ENCODE assay signal across 1 cellular context in the genomic region with DNA sequence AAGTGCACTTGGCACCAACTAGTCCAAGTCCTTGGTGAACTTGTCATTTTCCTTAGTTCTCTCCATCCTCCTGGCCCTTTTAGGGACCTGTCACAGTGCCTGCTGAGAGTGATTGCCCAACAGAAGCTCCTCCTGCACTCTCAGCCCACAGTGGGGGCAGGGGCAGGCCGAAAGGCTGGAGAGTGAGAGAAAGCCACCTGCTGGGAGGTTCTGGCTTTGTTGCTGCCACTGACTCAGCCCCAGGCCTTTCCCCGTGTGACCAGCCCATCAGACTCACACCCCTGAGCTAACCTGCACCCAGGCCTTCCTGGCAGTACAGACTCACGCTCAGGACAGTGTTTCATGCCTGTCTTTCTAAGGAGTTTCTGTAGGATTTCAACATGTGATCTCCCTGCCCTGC.
TF ChIP-seq lines count a peak whose summit lies in the region.

No MANE protein-coding gene starts in this region.

TF ChIP-seq in SK-N-SH treated with all-trans-retinoic acid at 6 μM for 48 hours, 23 proteins besides CTCF, POLR2A, EP300 and RAD21 (continued from another document):
- TF ChIP-seq TSHZ2 (CRISPR knock-in tag; IDR thresholded peaks at IDR 0.05) (no peak), RARB (CRISPR knock-in tag; IDR thresholded peaks at IDR 0.05) (no peak), ZNF70 (CRISPR knock-in tag; IDR thresholded peaks at IDR 0.05) (no peak), SNAI2 (CRISPR knock-in tag; IDR thresholded peaks at IDR 0.05) (no peak), ISL1 (CRISPR knock-in tag; IDR thresholded peaks at IDR 0.05) (no peak), ZNF565 (CRISPR knock-in tag; conservative IDR thresholded peaks at IDR 0.05; ENCODE audit: low read depth) (no peak), ARNTL (CRISPR knock-in tag; IDR thresholded peaks at IDR 0.05; ENCODE audit: borderline replicate concordance, low read depth) (no peak), ESRRG (CRISPR knock-in tag; IDR thresholded peaks at IDR 0.05) (no peak), TCF4 (CRISPR knock-in tag; IDR thresholded peaks at IDR 0.05; ENCODE audit: borderline replicate concordance) (no peak), POU6F1 (CRISPR knock-in tag; IDR thresholded peaks at IDR 0.05; ENCODE audit: borderline replicate concordance, low read depth) (no peak), CSRNP3 (CRISPR knock-in tag; IDR thresholded peaks at IDR 0.05) (no peak), OSR1 (CRISPR knock-in tag; IDR thresholded peaks at IDR 0.05) (no peak), TOX (CRISPR knock-in tag; IDR thresholded peaks at IDR 0.05; ENCODE audit: borderline replicate concordance) (no peak)
